ENCODE assay signal across 34 cellular contexts in the genomic region with DNA sequence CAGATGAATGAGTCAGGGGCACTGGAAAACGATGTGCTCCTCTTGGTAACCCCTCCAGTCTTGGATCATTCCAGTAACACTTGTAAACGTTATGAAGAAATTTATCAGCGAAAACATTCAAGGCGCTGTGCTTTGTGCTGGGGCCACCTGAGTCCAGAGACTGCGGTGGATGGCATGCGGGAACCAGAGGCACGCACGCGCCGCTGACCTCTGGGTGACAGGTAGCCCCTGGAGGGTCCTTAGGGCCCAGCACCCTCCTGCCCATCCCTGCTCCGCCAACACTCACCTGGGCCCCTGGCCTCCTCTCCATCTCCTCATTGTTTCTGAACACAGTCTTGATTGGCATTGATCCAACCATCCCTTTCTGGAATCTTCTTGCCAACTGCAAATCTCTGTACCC.
"Had no signal": no experiment of that assay in that cellular context is flagged by ENCODE, and none has a peak within 500 bp of the region (broad histone marks: within the 10 kb centered on the region; RNA-seq: fewer than 3 reads in every experiment).

No MANE protein-coding gene starts in this region.

- H3K27me3 ChIP-seq: adrenal gland, body of pancreas, esophagus squamous epithelium had no signal

- H3K4me1 ChIP-seq: adrenal gland, esophagus squamous epithelium, gastroesophageal sphincter had no signal

- H3K27me3 Mint-ChIP-seq: activated CD4-positive, alpha-beta memory T cell treated with anti-CD3 and anti-CD28 coated beads for 36 hours; activated CD4-positive, alpha-beta T cell treated with anti-CD3 and anti-CD28 coated beads, Interleukin-2, amount 10 ng/mL, durations not matched to agents 24 days and 14 days; activated naive CD4-positive, alpha-beta T cell treated with anti-CD3 and anti-CD28 coated beads, Interleukin-2, amount 50 U/mL, for 24 hours; activated naive CD8-positive, alpha-beta T cell treated with anti-CD3 and anti-CD28 coated beads for 36 hours; effector memory CD8-positive, alpha-beta T cell; T-helper 17 cell had no signal

- H3K27ac ChIP-seq: adrenal gland, body of pancreas, epithelial cell of prostate, esophagus squamous epithelium, gastroesophageal sphincter had no signal

- DNase-seq: activated CD4-positive, alpha-beta memory T cell treated with anti-CD3 and anti-CD28 coated beads for 36 hours; activated CD4-positive, alpha-beta T cell treated with anti-CD3 and anti-CD28 coated beads for 36 hours; activated CD4-positive, alpha-beta T cell treated with anti-CD3 and anti-CD28 coated beads, Interleukin-2, amount 10 ng/mL, durations not matched to agents 24 days and 14 days; activated CD4-positive, CD25-positive, alpha-beta regulatory T cell; activated CD4-positive, CD25-positive, alpha-beta regulatory T cell treated with anti-CD3 and anti-CD28 coated beads, Interleukin-2, amount 50 U/mL, for 72 hours; activated CD8-positive, alpha-beta memory T cell treated with anti-CD3 and anti-CD28 coated beads, Interleukin-2, amount 10 ng/mL, durations not matched to agents 7 days and 5 days; activated CD8-positive, alpha-beta memory T cell treated with anti-CD3 and anti-CD28 coated beads, Interleukin-2, amount 50 U/mL, for 4 hours; activated CD8-positive, alpha-beta T cell treated with anti-CD3 and anti-CD28 coated beads, Interleukin-2, amount 10 ng/mL, durations not matched to agents 7 days and 5 days; activated effector memory CD4-positive, alpha-beta T cell treated with anti-CD3 and anti-CD28 coated beads, Interleukin-2, amount 50 U/mL, for 16 hours; activated naive CD4-positive, alpha-beta T cell treated with anti-CD3 and anti-CD28 coated beads for 36 hours; activated naive CD8-positive, alpha-beta T cell treated with anti-CD3 and anti-CD28 coated beads for 36 hours; activated naive CD8-positive, alpha-beta T cell treated with anti-CD3 and anti-CD28 coated beads, Interleukin-2, amount 50 U/mL, for 24 hours; activated T-cell treated with anti-CD3 and anti-CD28 coated beads, Interleukin-2, amount 50 U/mL, for 1 hour; activated T-cell treated with anti-CD3 and anti-CD28 coated beads, Interleukin-2, amount 50 U/mL, for 48 hours; adrenal gland; amygdala; aorta; body of pancreas; caudate nucleus; cortex of kidney; dermis blood vessel endothelial cell; effector CD4-positive, alpha-beta T cell; effector memory CD8-positive, alpha-beta T cell; esophagus squamous epithelium; foreskin melanocyte; T-helper 1 cell; T-helper 17 cell; T1000 had no signal

- H3K9me3 ChIP-seq: adrenal gland, body of pancreas, esophagus squamous epithelium had no signal

- H3K27ac Mint-ChIP-seq: activated CD4-positive, alpha-beta memory T cell treated with anti-CD3 and anti-CD28 coated beads for 36 hours; activated CD4-positive, alpha-beta T cell treated with anti-CD3 and anti-CD28 coated beads for 36 hours; activated CD4-positive, alpha-beta T cell treated with anti-CD3 and anti-CD28 coated beads, Interleukin-2, amount 10 ng/mL, durations not matched to agents 24 days and 14 days; activated CD8-positive, alpha-beta memory T cell treated with anti-CD3 and anti-CD28 coated beads, Interleukin-2, amount 10 ng/mL, durations not matched to agents 7 days and 5 days; activated CD8-positive, alpha-beta T cell treated with anti-CD3 and anti-CD28 coated beads, Interleukin-2, amount 10 ng/mL, durations not matched to agents 7 days and 5 days; activated naive CD4-positive, alpha-beta T cell treated with anti-CD3 and anti-CD28 coated beads for 36 hours; activated naive CD4-positive, alpha-beta T cell treated with anti-CD3 and anti-CD28 coated beads, Interleukin-2, amount 50 U/mL, for 24 hours; activated naive CD8-positive, alpha-beta T cell treated with anti-CD3 and anti-CD28 coated beads for 36 hours; activated naive CD8-positive, alpha-beta T cell treated with anti-CD3 and anti-CD28 coated beads, Interleukin-2, amount 50 U/mL, for 24 hours; activated T-helper 1 cell treated with anti-CD3 and anti-CD28 coated beads, Interleukin-12 subunit alpha, Interleukin-12 subunit beta, Interleukin-2, Interleukin-4 antibody, amounts not matched to agents 30 ng/mL and 10 ng/mL and 1 ng/mL, durations not matched to agents 14 hours and 24 hours and 36 hours; activated T-helper 2 cell treated with anti-CD3 and anti-CD28 coated beads, Interferon-gamma antibody, Interleukin-2, Interleukin-4, amounts not matched to agents 10 μg/mL and 5 μg/mL and 100 μg/mL, durations not matched to agents 14 hours and 24 hours and 36 hours; effector memory CD8-positive, alpha-beta T cell; T-helper 17 cell; T-helper 2 cell treated with Interferon-gamma antibody and Interleukin-4, amounts not matched to agents 5 μg/mL and 100 μg/mL, for 36 hours had no signal

- H3K4me1 Mint-ChIP-seq: activated CD4-positive, alpha-beta T cell treated with anti-CD3 and anti-CD28 coated beads for 36 hours; activated CD4-positive, alpha-beta T cell treated with anti-CD3 and anti-CD28 coated beads, Interleukin-2, amount 10 ng/mL, durations not matched to agents 24 days and 14 days; activated naive CD4-positive, alpha-beta T cell treated with anti-CD3 and anti-CD28 coated beads, Interleukin-2, amount 50 U/mL, for 24 hours; activated naive CD8-positive, alpha-beta T cell treated with anti-CD3 and anti-CD28 coated beads for 36 hours; activated naive CD8-positive, alpha-beta T cell treated with anti-CD3 and anti-CD28 coated beads, Interleukin-2, amount 50 U/mL, for 24 hours; T-helper 17 cell had no signal

- ATAC-seq: activated CD4-positive, alpha-beta T cell treated with anti-CD3 and anti-CD28 coated beads for 36 hours; activated CD8-positive, alpha-beta memory T cell treated with anti-CD3 and anti-CD28 coated beads, Interleukin-2, amount 10 ng/mL, durations not matched to agents 7 days and 5 days; activated CD8-positive, alpha-beta T cell treated with anti-CD3 and anti-CD28 coated beads, Interleukin-2, amount 10 ng/mL, durations not matched to agents 7 days and 5 days; activated naive CD8-positive, alpha-beta T cell treated with anti-CD3 and anti-CD28 coated beads, Interleukin-2, amount 50 U/mL, for 24 hours; effector memory CD8-positive, alpha-beta T cell; gastroesophageal sphincter; T-helper 17 cell had no signal

- H3K4me3 ChIP-seq: adrenal gland, body of pancreas, esophagus squamous epithelium, gastroesophageal sphincter had no signal

- H3K9me3 Mint-ChIP-seq: activated naive CD4-positive, alpha-beta T cell treated with anti-CD3 and anti-CD28 coated beads, Interleukin-2, amount 50 U/mL, for 24 hours; activated T-helper 1 cell treated with anti-CD3 and anti-CD28 coated beads, Interleukin-12 subunit alpha, Interleukin-12 subunit beta, Interleukin-2, Interleukin-4 antibody, amounts not matched to agents 30 ng/mL and 10 ng/mL and 1 ng/mL, durations not matched to agents 14 hours and 24 hours and 36 hours; activated T-helper 2 cell treated with anti-CD3 and anti-CD28 coated beads, Interferon-gamma antibody, Interleukin-2, Interleukin-4, amounts not matched to agents 10 μg/mL and 5 μg/mL and 100 μg/mL, durations not matched to agents 14 hours and 24 hours and 36 hours; effector memory CD8-positive, alpha-beta T cell had no signal

- H3K4me3 Mint-ChIP-seq: activated CD4-positive, alpha-beta memory T cell treated with anti-CD3 and anti-CD28 coated beads for 36 hours; activated CD4-positive, alpha-beta T cell treated with anti-CD3 and anti-CD28 coated beads for 36 hours; activated CD4-positive, alpha-beta T cell treated with anti-CD3 and anti-CD28 coated beads, Interleukin-2, amount 10 ng/mL, durations not matched to agents 24 days and 14 days; activated CD8-positive, alpha-beta memory T cell treated with anti-CD3 and anti-CD28 coated beads, Interleukin-2, amount 10 ng/mL, durations not matched to agents 7 days and 5 days; activated CD8-positive, alpha-beta T cell treated with anti-CD3 and anti-CD28 coated beads, Interleukin-2, amount 10 ng/mL, durations not matched to agents 7 days and 5 days; activated naive CD4-positive, alpha-beta T cell treated with anti-CD3 and anti-CD28 coated beads for 36 hours; activated naive CD4-positive, alpha-beta T cell treated with anti-CD3 and anti-CD28 coated beads, Interleukin-2, amount 50 U/mL, for 24 hours; activated naive CD8-positive, alpha-beta T cell treated with anti-CD3 and anti-CD28 coated beads for 36 hours; activated naive CD8-positive, alpha-beta T cell treated with anti-CD3 and anti-CD28 coated beads, Interleukin-2, amount 50 U/mL, for 24 hours; activated T-helper 1 cell treated with anti-CD3 and anti-CD28 coated beads, Interleukin-12 subunit alpha, Interleukin-12 subunit beta, Interleukin-2, Interleukin-4 antibody, amounts not matched to agents 30 ng/mL and 10 ng/mL and 1 ng/mL, durations not matched to agents 14 hours and 24 hours and 36 hours; effector memory CD8-positive, alpha-beta T cell; T-helper 17 cell; T-helper 2 cell treated with Interferon-gamma antibody and Interleukin-4, amounts not matched to agents 5 μg/mL and 100 μg/mL, for 36 hours had no signal
